ENCODE assay signal across 15 cellular contexts in genomic region chr18:68275616-68276015, GRCh38.
DNase-seq lines count a peak whose midpoint lies in the region; ATAC-seq, FAIRE-seq and TF ChIP-seq lines count a peak whose summit lies in the region.
"Had no signal": no experiment of that assay in that cellular context is flagged by ENCODE, and none has a peak within 500 bp of the region (broad histone marks: within the 10 kb centered on the region; RNA-seq: fewer than 3 reads in every experiment).

No MANE protein-coding gene starts in this region.

- no peak overlapping the region for H3K4me3 ChIP-seq in skeletal muscle satellite cell (ENCODE audit: low read length)
- no peak overlapping the region for H3K4me3 ChIP-seq in left ventricle myocardium inferior
- H3K4me3 ChIP-seq: gastroesophageal sphincter, stomach had no signal

- no peak overlapping the region for H3K9ac ChIP-seq in skeletal muscle satellite cell (ENCODE audit: low read depth, low read length)

- intact Hi-C loops in left ventricle myocardium inferior (cut with micrococcal nuclease), result no loop called here

- no peak for ATAC-seq in GM18873 (IDR thresholded peaks at IDR 0.05; ENCODE audit: low FRiP score, unreplicated experiment)
- ATAC-seq: gastroesophageal sphincter, WTC11 had no signal

- no peaks in the 10 kb centered on the region for H3K9me3 ChIP-seq in skeletal muscle satellite cell (replicated peaks; ENCODE audit: low read length)
- H3K9me3 ChIP-seq in left ventricle myocardium inferior (replicated peaks), result no peaks in the 10 kb centered on the region
- H3K9me3 ChIP-seq: gastroesophageal sphincter, stomach had no signal

- peak overlapping the region; percentile 49 for H3K4me2 ChIP-seq in skeletal muscle satellite cell (ENCODE audit: low read length)

- no peaks in the 10 kb centered on the region for H3K36me3 ChIP-seq in skeletal muscle satellite cell (ENCODE audit: insufficient read depth, low read length)
- H3K36me3 ChIP-seq in left ventricle myocardium inferior, result no peaks in the 10 kb centered on the region
- H3K36me3 ChIP-seq: gastroesophageal sphincter, stomach had no signal

- no peak for DNase-seq in GM12892 (ENCODE audit: insufficient read length)
- DNase-seq in RWPE1 (ENCODE audit: low spot score), result peak; percentile 21
- peak; percentile 86 for DNase-seq in fibroblast of peridontal ligament (ENCODE audit: extremely low read depth)
- no peak for DNase-seq in epidermal melanocyte (ENCODE audit: insufficient read length, low spot score)
- no peak for DNase-seq in left ventricle myocardium inferior
- no peak for DNase-seq in hypothalamus (lab: John Stamatoyannopoulos, UW)
- DNase-seq: activated T-cell treated with anti-CD3 and anti-CD28 coated beads, Interleukin-2, amount 50 U/mL, for 48 hours; central memory CD4-positive, alpha-beta T cell; NCI-H446; occipital lobe; stomach had no signal

- POLR2A ChIA-PET in RWPE1 (lab: Yijun Ruan, JAX; ENCODE audit: low non-redundant PET), result no interaction called here

- H3K27me3 ChIP-seq in skeletal muscle satellite cell (ENCODE audit: control insufficient read depth, insufficient read depth, low read length) (no peaks in the 10 kb centered on the region), left ventricle myocardium inferior (ENCODE audit: low read depth) (no peaks in the 10 kb centered on the region)
- H3K27me3 ChIP-seq: gastroesophageal sphincter, stomach had no signal

- H3K27ac ChIP-seq in RWPE1, result no peak overlapping the region
- H3K27ac ChIP-seq in left ventricle myocardium inferior (replicated peaks), result no peak overlapping the region
- H3K27ac ChIP-seq: gastroesophageal sphincter, stomach had no signal

- TF ChIP-seq CTCF in RWPE1 (conservative IDR thresholded peaks at IDR 0.05; ENCODE audit: low read depth) (no peak), left ventricle myocardium inferior (IDR thresholded peaks at IDR 0.05; ENCODE audit: borderline replicate concordance) (no peak)

- peaks cover 15% of the 10 kb centered on the region for H3K4me1 ChIP-seq in skeletal muscle satellite cell (ENCODE audit: control insufficient read depth, insufficient read depth, low read length)
- no peaks in the 10 kb centered on the region for H3K4me1 ChIP-seq in left ventricle myocardium inferior
- H3K4me1 ChIP-seq: gastroesophageal sphincter, stomach had no signal

- FAIRE-seq in GM12892 (lab: Jason Lieb, UNC), result peak; percentile 9

- no peak for TF ChIP-seq POLR2A in GM12892 (IDR thresholded peaks at IDR 0.05; ENCODE audit: low read depth, low read length)

- CTCF ChIA-PET in RWPE1 (lab: Yijun Ruan, JAX), result no interaction called here

Comparison
In these comparisons a context has a peak if more than half of its experiments do, and no peak if none do; other contexts are left out.
1. DNase-seq: peak in RWPE1 (single experiment) and fibroblast of peridontal ligament (single experiment); none in GM12892 (single experiment), epidermal melanocyte (single experiment), left ventricle myocardium inferior (single experiment) and hypothalamus (0 of 51).